ENCODE assay signal across 9 cellular contexts in genomic region chr19:12064266-12065099, GRCh38. TPM values are rescaled to one million over a fixed set of nuclear protein-coding genes. Genes with fewer than 3 reads are reported as not detected.
DNase-seq lines count a peak whose midpoint lies in the region; ATAC-seq and TF ChIP-seq lines count a peak whose summit lies in the region.
"Had no signal": no experiment of that assay in that cellular context is flagged by ENCODE, and none has a peak within 500 bp of the region (broad histone marks: within the 10 kb centered on the region; RNA-seq: fewer than 3 reads in every experiment).

TSS of gene ZNF844 (plus strand) at chr19:12064731. CDS start at chr19:12064874, 143 bp downstream.

- CTCF ChIA-PET in mammary epithelial cell (lab: Charles Lee; ENCODE audit: low non-redundant PET), result no interaction called here

- intact Hi-C loops in mammary epithelial cell (cut with micrococcal nuclease), result no loop called here
- intact Hi-C loops in gastrocnemius medialis (cut with DNase I; ENCODE audit: low total_unique reads), result loop anchor here (1.0 to 10.0 kb wide), 4 partner anchors 76 to 267 kb away; partner anchors contain the start of genes ZNF20, ZNF491 and ZNF700

- no peaks in the 10 kb centered on the region for H3K27me3 ChIP-seq in BLaER1 treated with 17β-estradiol and CSF1 and Interleukin-3, amounts not matched to agents 10 nM and 100 nM
- no peaks in the 10 kb centered on the region for H3K27me3 ChIP-seq in Karpas-422 (ENCODE audit: low read length)
- H3K27me3 ChIP-seq in mammary epithelial cell (ENCODE audit: insufficient read depth, low read length), result no peaks in the 10 kb centered on the region
- no peaks in the 10 kb centered on the region for H3K27me3 ChIP-seq in gastrocnemius medialis

- peak; percentile 64 for ATAC-seq in GM19467 (IDR thresholded peaks at IDR 0.05; ENCODE audit: unreplicated experiment)
- ATAC-seq in gastrocnemius medialis, result peak; percentile 96 to 97

- H3K9me3 ChIP-seq in BLaER1 treated with 17β-estradiol and CSF1 and Interleukin-3, amounts not matched to agents 10 nM and 100 nM (replicated peaks in 1 of 11), result peaks cover 37 to 42% (median 41%) of the 10 kb centered on the region in 11 experiments
- no peaks in the 10 kb centered on the region; the same call in 1 of the 2 replicates for H3K9me3 ChIP-seq in Karpas-422 (ENCODE audit: low read length)
- H3K9me3 ChIP-seq in mammary epithelial cell (replicated peaks; ENCODE audit: insufficient read depth, low read length), result peaks cover 13% of the 10 kb centered on the region
- peaks cover 17% of the 10 kb centered on the region for H3K9me3 ChIP-seq in iPS-18c (ENCODE audit: control insufficient read depth, insufficient read depth, low read length)
- peaks cover 0 to 9% (median 2%) of the 10 kb centered on the region in 3 donors for H3K9me3 ChIP-seq in gastrocnemius medialis

- H3K4me3 ChIP-seq in BLaER1 treated with 17β-estradiol and CSF1 and Interleukin-3, amounts not matched to agents 10 nM and 100 nM, result peak within 1 kb of the TSS; percentile 79 to 98 (median 86)
- H3K4me3 ChIP-seq in Karpas-422 (ENCODE audit: low read length), result peak within 1 kb of the TSS; percentile 89
- H3K4me3 ChIP-seq in mammary epithelial cell (replicated peaks in 1 of 3; ENCODE audit: insufficient read depth in 1 of 3, low read depth in 2 of 3, low read length in 3 of 3), result peak within 1 kb of the TSS in 1 of 3 experiments; percentile 29
- peak within 1 kb of the TSS; percentile 80 for H3K4me3 ChIP-seq in iPS-18c (ENCODE audit: insufficient read depth, low read depth, low read length)
- H3K4me3 ChIP-seq in gastrocnemius medialis, result peak within 1 kb of the TSS; percentile 63 to 92 (median 82)

- H3K9ac ChIP-seq in BLaER1 treated with 17β-estradiol and CSF1 and Interleukin-3, amounts not matched to agents 10 nM and 100 nM, result peak within 1 kb of the TSS; percentile 90 to 98 (median 94)
- peak within 1 kb of the TSS; percentile 90 for H3K9ac ChIP-seq in Karpas-422 (ENCODE audit: low read length)
- H3K9ac ChIP-seq in mammary epithelial cell (ENCODE audit: insufficient read depth, low read length), result no peak within 1 kb of the TSS

- H3K36me3 ChIP-seq in BLaER1 treated with 17β-estradiol and CSF1 and Interleukin-3, amounts not matched to agents 10 nM and 100 nM, result peaks cover 22 to 33% (median 30%) of the 10 kb centered on the region in 11 experiments
- peaks cover 3% of the 10 kb centered on the region; the same call in 1 of the 2 replicates for H3K36me3 ChIP-seq in Karpas-422 (ENCODE audit: insufficient read depth, low read length)
- no peaks in the 10 kb centered on the region for H3K36me3 ChIP-seq in mammary epithelial cell (ENCODE audit: insufficient read depth, low read length)
- peaks cover 0 to 16% of the 10 kb centered on the region in 2 donors for H3K36me3 ChIP-seq in gastrocnemius medialis

- H3K27ac ChIP-seq in BLaER1 treated with 17β-estradiol and CSF1 and Interleukin-3, amounts not matched to agents 10 nM and 100 nM, result peak within 1 kb of the TSS; percentile 88 to 98 (median 93)
- H3K27ac ChIP-seq in Karpas-422 (ENCODE audit: low read length), result 0 out of 2 replicates have a peak within 1 kb of the TSS, but pooled peaks have one; percentile 4
- peak within 1 kb of the TSS; percentile 90 for H3K27ac ChIP-seq in VCaP
- no peak within 1 kb of the TSS for H3K27ac ChIP-seq in mammary epithelial cell (ENCODE audit: insufficient read depth, low read depth, low read length)
- peak within 1 kb of the TSS; percentile 85 to 97 (median 92) for H3K27ac ChIP-seq in gastrocnemius medialis
- H3K27ac ChIP-seq: HL-60 had no signal

- TF ChIP-seq CTCF in VCaP (conservative IDR thresholded peaks at IDR 0.05) (no peak), mammary epithelial cell (conservative IDR thresholded peaks at IDR 0.05 in 1 of 2, IDR thresholded peaks at IDR 0.05 in 1 of 2; ENCODE audit: extremely low read depth in 1 of 2, insufficient read depth in 1 of 2, low read depth in 1 of 2, low read length in 2 of 2) (no peak), gastrocnemius medialis (IDR thresholded peaks at IDR 0.05 in 4 of 5, conservative IDR thresholded peaks at IDR 0.05 in 1 of 5) (no peak)

- H3K4me1 ChIP-seq in BLaER1 treated with 17β-estradiol and CSF1 and Interleukin-3, amounts not matched to agents 10 nM and 100 nM, result peaks cover 8 to 23% (median 16%) of the 10 kb centered on the region in 10 experiments
- H3K4me1 ChIP-seq in Karpas-422 (ENCODE audit: low read length) (peaks cover 8% of the 10 kb centered on the region), mammary epithelial cell (ENCODE audit: insufficient read depth, low read length) (no peaks in the 10 kb centered on the region), gastrocnemius medialis (peaks cover 0 to 6% of the 10 kb centered on the region in 2 donors)

- H2AFZ ChIP-seq in Karpas-422 (ENCODE audit: low read length) (peak within 1 kb of the TSS; percentile 90), mammary epithelial cell (ENCODE audit: low read depth, low read length) (peak within 1 kb of the TSS; percentile 33)

- H3K79me2 ChIP-seq in Karpas-422 (ENCODE audit: low read length) (peaks cover 28% of the 10 kb centered on the region), mammary epithelial cell (ENCODE audit: insufficient read depth, low read length) (no peaks in the 10 kb centered on the region)

- dilution Hi-C loops in mammary epithelial cell (cut with HindIII; ENCODE audit: low sequenced_read_pairs), result no loop called here

- no peaks in the 10 kb centered on the region for H4K20me1 ChIP-seq in BLaER1 treated with 17β-estradiol and CSF1 and Interleukin-3, amounts not matched to agents 10 nM and 100 nM
- no peaks in the 10 kb centered on the region for H4K20me1 ChIP-seq in Karpas-422 (ENCODE audit: insufficient read depth, low read depth, low read length)
- no peaks in the 10 kb centered on the region for H4K20me1 ChIP-seq in mammary epithelial cell (ENCODE audit: insufficient read depth, low read length)

- peak within 1 kb of the TSS; percentile 68 to 95 (median 85) for H3K4me2 ChIP-seq in BLaER1 treated with 17β-estradiol and CSF1 and Interleukin-3, amounts not matched to agents 10 nM and 100 nM
- H3K4me2 ChIP-seq in Karpas-422 (ENCODE audit: low read depth, low read length, poor library complexity, severe bottlenecking) (peak within 1 kb of the TSS; percentile 88), mammary epithelial cell (ENCODE audit: insufficient read depth, low read depth, low read length) (no peak within 1 kb of the TSS)

- H3K9me2 ChIP-seq in Karpas-422 (replicated peaks; ENCODE audit: insufficient read depth, low read length), result no peaks in the 10 kb centered on the region

- BruUV-seq in mammary epithelial cell (replicated peaks; lab: Mats Ljungman, UMichigan), result TSS peak; percentile 76

- 23% methylated on average over 6 of the region's 50 CpGs for WGBS in mammary epithelial cell (ENCODE audit: low coverage, missing lambda C conversion rate)

- in situ Hi-C loops in mammary epithelial cell (cut with MboI; ENCODE audit: low sequenced_read_pairs in 2 of 2) (no loop called here), gastrocnemius medialis (cut with MboI; ENCODE audit: low sequenced_read_pairs in 4 of 4) (loop anchor here in 1 of 4 donors (5.0 kb wide), 1 partner anchor 78 kb away; the partner anchor contains the start of gene ZNF20)

- DNase-seq in Karpas-422, result peak; percentile 97
- peak; percentile 43 for DNase-seq in mammary epithelial cell
- peak; percentile 93 to 97 for DNase-seq in gastrocnemius medialis
- DNase-seq in SIG-M5 treated with dmso at 0.1 percent for 504 hours (lab: John Stamatoyannopoulos, UW; ENCODE audit: unreplicated experiment), result no peak

- peak; percentile 80 to 95 for TF ChIP-seq POLR2A in gastrocnemius medialis (IDR thresholded peaks at IDR 0.05)

RNA-seq across cellular contexts. Expression of gene ZNF844, which starts in this region (rescaled TPM):
- 7.0 and 11.7 TPM in 2 replicates for total RNA-seq in Karpas-422 (2014; rRNA removed; shearing (Covaris generic); ENCODE audit: low replicate concordance)
- total RNA-seq in mammary epithelial cell, result 1 to 10 TPM; 1.0 to 4.2 TPM
- 0.06 TPM for polyA plus RNA-seq in mammary epithelial cell
- polyA minus RNA-seq in mammary epithelial cell, result not detected
- total RNA-seq in gastrocnemius medialis, result 1 to 10 TPM; 2.2 to 5.7 (median 4.9) TPM
